ENCODE assay signal across 23 cellular contexts in genomic region chr18:51622676-51623075, GRCh38.
DNase-seq lines count a peak whose midpoint lies in the region; ATAC-seq and TF ChIP-seq lines count a peak whose summit lies in the region.
"Had no signal": no experiment of that assay in that cellular context is flagged by ENCODE, and none has a peak within 500 bp of the region (broad histone marks: within the 10 kb centered on the region; RNA-seq: fewer than 3 reads in every experiment).

No MANE protein-coding gene starts in this region.

- no peak overlapping the region for H3K23ac ChIP-seq in mesendoderm (ENCODE audit: low read length)

- no peak overlapping the region for H3K4me3 Mint-ChIP-seq in GM23338
- no peak overlapping the region for H3K4me3 Mint-ChIP-seq in stimulated activated effector memory CD8-positive, alpha-beta T cell treated with anti-CD3 and anti-CD28 coated beads, Interleukin-12 subunit alpha, Interleukin-12 subunit beta, amount 100 ng/mL, for 72 hours
- H3K4me3 Mint-ChIP-seq: activated naive CD4-positive, alpha-beta T cell treated with anti-CD3 and anti-CD28 coated beads, Interleukin-2, amount 50 U/mL, for 24 hours; CD8-positive, alpha-beta memory T cell; stimulated activated naive B cell treated with anti-CD40 and anti-IgM and Interleukin-4, amounts not matched to agents 10 μg/mL and 1 μg/mL and 100 μg/mL, for 72 hours; T-helper 2 cell treated with Interferon-gamma antibody and Interleukin-4, amounts not matched to agents 5 μg/mL and 100 μg/mL, for 36 hours had no signal

- H3K27ac ChIP-seq in GM23338 (ENCODE audit: low read depth) (no peak overlapping the region), mesendoderm (ENCODE audit: low read depth, low read length) (no peak overlapping the region)
- H3K27ac ChIP-seq: ascending aorta, left lung, right atrium auricular region, SK-N-MC, thyroid gland had no signal

- H4K8ac ChIP-seq in mesendoderm (ENCODE audit: low read depth, low read length): no peak overlapping the region

- no peak overlapping the region for H3K4me2 ChIP-seq in GM23338
- no peak overlapping the region for H3K4me2 ChIP-seq in mesendoderm (ENCODE audit: low read length)

- peak; percentile 25; the same call in 1 of the 3 replicates for ATAC-seq in GM23338
- no peak for ATAC-seq in stimulated activated effector memory CD8-positive, alpha-beta T cell treated with anti-CD3 and anti-CD28 coated beads, Interleukin-12 subunit alpha, Interleukin-12 subunit beta, amount 100 ng/mL, for 72 hours
- ATAC-seq: left lung; Panc1; stimulated activated naive B cell treated with anti-CD40 and anti-IgM and Interleukin-4, amounts not matched to agents 10 μg/mL and 1 μg/mL and 100 μg/mL, for 72 hours had no signal

- no peaks in the 10 kb centered on the region for H3K27me3 ChIP-seq in GM23338 (ENCODE audit: insufficient read depth)
- H3K27me3 ChIP-seq in mesendoderm (ENCODE audit: insufficient read depth, low read length, poor library complexity): no peaks in the 10 kb centered on the region
- H3K27me3 ChIP-seq: ascending aorta, right atrium auricular region, thyroid gland had no signal

- no peak overlapping the region for H2BK15ac ChIP-seq in mesendoderm (replicated peaks; ENCODE audit: low read depth)

- H3K4me1 Mint-ChIP-seq in GM23338: peaks cover 21% of the 10 kb centered on the region
- no peaks in the 10 kb centered on the region for H3K4me1 Mint-ChIP-seq in stimulated activated effector memory CD8-positive, alpha-beta T cell treated with anti-CD3 and anti-CD28 coated beads, Interleukin-12 subunit alpha, Interleukin-12 subunit beta, amount 100 ng/mL, for 72 hours
- H3K4me1 Mint-ChIP-seq: activated naive CD4-positive, alpha-beta T cell treated with anti-CD3 and anti-CD28 coated beads, Interleukin-2, amount 50 U/mL, for 24 hours; CD8-positive, alpha-beta memory T cell; stimulated activated naive B cell treated with anti-CD40 and anti-IgM and Interleukin-4, amounts not matched to agents 10 μg/mL and 1 μg/mL and 100 μg/mL, for 72 hours had no signal

- no peak overlapping the region for H4K5ac ChIP-seq in mesendoderm (ENCODE audit: low read length)

- no peak for TF ChIP-seq CTCF in GM23338 (conservative IDR thresholded peaks at IDR 0.05; ENCODE audit: low read depth in 2 of 2)

- WGBS in mesendoderm (ENCODE audit: extremely low coverage, insufficient coverage, low lambda C conversion rate): no CpG with 5 or more reads among the region's 6 CpGs

- H3K9me2 ChIP-seq in GM23338 (ENCODE audit: insufficient read depth): no peaks in the 10 kb centered on the region

- no peaks in the 10 kb centered on the region for H4K20me1 ChIP-seq in GM23338 (replicated peaks; ENCODE audit: insufficient read depth)

- H3K4ac ChIP-seq in mesendoderm (ENCODE audit: low read depth, low read length): no peak overlapping the region

- DNase-seq in GM23338 (ENCODE audit: low spot score): no peak
- DNase-seq in NCI-H146 treated with DMSO at 0.1 percent for 48 hours (lab: John Stamatoyannopoulos, UW; ENCODE audit: unreplicated experiment): peak; percentile 99
- peak; percentile 99 for DNase-seq in NCI-H82 (lab: John Stamatoyannopoulos, UW)
- DNase-seq in mesendoderm: peak; percentile 72
- no peak for DNase-seq in activated CD4-positive, alpha-beta T cell treated with anti-CD3 and anti-CD28 coated beads, Interleukin-2, amount 50 U/mL, for 4 hours
- DNase-seq in HK-2 (ENCODE audit: unreplicated experiment): no peak
- no peak for DNase-seq in stimulated activated effector memory CD8-positive, alpha-beta T cell treated with anti-CD3 and anti-CD28 coated beads, Interleukin-12 subunit alpha, Interleukin-12 subunit beta, amount 100 ng/mL, for 72 hours (ENCODE audit: low spot score in 2 of 2)
- DNase-seq: activated CD8-positive, alpha-beta memory T cell treated with anti-CD3 and anti-CD28 coated beads for 24 hours; activated T-cell treated with anti-CD3 and anti-CD28 coated beads, Interleukin-2, amount 50 U/mL, for 48 hours; CD8-positive, alpha-beta memory T cell; cerebellar nuclear complex; effector memory CD4-positive, alpha-beta T cell; EL; left lung; NCI-H526; stimulated activated naive B cell treated with anti-CD40 and anti-IgM and Interleukin-4, amounts not matched to agents 10 μg/mL and 1 μg/mL and 100 μg/mL, for 72 hours; thyroid gland had no signal

- no peaks in the 10 kb centered on the region for H3K79me1 ChIP-seq in mesendoderm (ENCODE audit: low read length)

- no peak overlapping the region for H2AK5ac ChIP-seq in mesendoderm (ENCODE audit: low read length)

- H3F3A ChIP-seq in GM23338 (replicated peaks; ENCODE audit: low read depth): no peaks in the 10 kb centered on the region

- no peak overlapping the region for H3K56ac ChIP-seq in mesendoderm (ENCODE audit: low read length)

- H2BK120ac ChIP-seq in mesendoderm (ENCODE audit: low read depth, low read length): no peak overlapping the region

- no peaks in the 10 kb centered on the region for H3K79me2 ChIP-seq in GM23338 (replicated peaks; ENCODE audit: insufficient read depth)
- H3K79me2 ChIP-seq in mesendoderm (ENCODE audit: control insufficient read depth, insufficient read depth, low read length): no peaks in the 10 kb centered on the region

- H3K36me3 Mint-ChIP-seq in GM23338 (ENCODE audit: low read depth): 0 out of 3 replicates have a peak, but pooled peaks cover 3% of the 10 kb centered on the region
- no peaks in the 10 kb centered on the region for H3K36me3 Mint-ChIP-seq in stimulated activated effector memory CD8-positive, alpha-beta T cell treated with anti-CD3 and anti-CD28 coated beads, Interleukin-12 subunit alpha, Interleukin-12 subunit beta, amount 100 ng/mL, for 72 hours
- H3K36me3 Mint-ChIP-seq: CD8-positive, alpha-beta memory T cell; stimulated activated naive B cell treated with anti-CD40 and anti-IgM and Interleukin-4, amounts not matched to agents 10 μg/mL and 1 μg/mL and 100 μg/mL, for 72 hours had no signal

- H3K27ac Mint-ChIP-seq in GM23338: no peak overlapping the region
- no peak overlapping the region for H3K27ac Mint-ChIP-seq in stimulated activated effector memory CD8-positive, alpha-beta T cell treated with anti-CD3 and anti-CD28 coated beads, Interleukin-12 subunit alpha, Interleukin-12 subunit beta, amount 100 ng/mL, for 72 hours
- H3K27ac Mint-ChIP-seq: activated naive CD4-positive, alpha-beta T cell treated with anti-CD3 and anti-CD28 coated beads, Interleukin-2, amount 50 U/mL, for 24 hours; CD8-positive, alpha-beta memory T cell; stimulated activated naive B cell treated with anti-CD40 and anti-IgM and Interleukin-4, amounts not matched to agents 10 μg/mL and 1 μg/mL and 100 μg/mL, for 72 hours; T-helper 2 cell treated with Interferon-gamma antibody and Interleukin-4, amounts not matched to agents 5 μg/mL and 100 μg/mL, for 36 hours had no signal

- peaks cover 14% of the 10 kb centered on the region for H3K4me1 ChIP-seq in GM23338 (ENCODE audit: insufficient read depth)
- H3K4me1 ChIP-seq in mesendoderm (ENCODE audit: control insufficient read depth, low read depth, low read length): peaks cover 8% of the 10 kb centered on the region
- H3K4me1 ChIP-seq: ascending aorta, left lung, right atrium auricular region, thyroid gland had no signal

- H3K4me3 ChIP-seq in GM23338 (no peak overlapping the region), mesendoderm (ENCODE audit: low read length) (no peak overlapping the region)
- H3K4me3 ChIP-seq: ascending aorta, left lung, right atrium auricular region, SK-N-MC, thyroid gland had no signal

- H2AFZ ChIP-seq in GM23338: no peak overlapping the region

- H2BK5ac ChIP-seq in mesendoderm (ENCODE audit: low read length): no peak overlapping the region

- H3K36me3 ChIP-seq in GM23338 (ENCODE audit: insufficient read depth) (no peaks in the 10 kb centered on the region), mesendoderm (ENCODE audit: control insufficient read depth, insufficient read depth, low read length) (no peaks in the 10 kb centered on the region)
- H3K36me3 ChIP-seq: ascending aorta, left lung, right atrium auricular region, thyroid gland had no signal

- no peaks in the 10 kb centered on the region; the same call in 2 of the 3 replicates for H3K9me3 Mint-ChIP-seq in GM23338
- no peaks in the 10 kb centered on the region for H3K9me3 Mint-ChIP-seq in stimulated activated effector memory CD8-positive, alpha-beta T cell treated with anti-CD3 and anti-CD28 coated beads, Interleukin-12 subunit alpha, Interleukin-12 subunit beta, amount 100 ng/mL, for 72 hours
- H3K9me3 Mint-ChIP-seq: activated naive CD4-positive, alpha-beta T cell treated with anti-CD3 and anti-CD28 coated beads, Interleukin-2, amount 50 U/mL, for 24 hours; CD8-positive, alpha-beta memory T cell; T-helper 2 cell treated with Interferon-gamma antibody and Interleukin-4, amounts not matched to agents 5 μg/mL and 100 μg/mL, for 36 hours had no signal

- peaks cover 8% of the 10 kb centered on the region for H3K27me3 Mint-ChIP-seq in GM23338 (ENCODE audit: insufficient read depth, low read depth, poor library complexity)

- H3K9ac ChIP-seq in mesendoderm (ENCODE audit: low read length): no peak overlapping the region

- peak overlapping the region; percentile 3 for H3K18ac ChIP-seq in mesendoderm (ENCODE audit: low read length)

TF ChIP-seq in GM23338, 12 proteins besides CTCF, POLR2A, EP300 and RAD21 (continues in another document):
- TF ChIP-seq REST (IDR thresholded peaks at IDR 0.05; ENCODE audit: unreplicated experiment): no peak

Comparison
In these comparisons a context has a peak if more than half of its experiments do, and no peak if none do; other contexts are left out.
1. DNase-seq: peak in NCI-H146 treated with DMSO at 0.1 percent for 48 hours (single experiment), NCI-H82 (single experiment) and mesendoderm (single experiment); none in GM23338 (single experiment), activated CD4-positive, alpha-beta T cell treated with anti-CD3 and anti-CD28 coated beads, Interleukin-2, amount 50 U/mL, for 4 hours (0 of 2), HK-2 (single experiment) and stimulated activated effector memory CD8-positive, alpha-beta T cell treated with anti-CD3 and anti-CD28 coated beads, Interleukin-12 subunit alpha, Interleukin-12 subunit beta, amount 100 ng/mL, for 72 hours (0 of 2).